8 cellular contexts compared by ENCODE assay signal in the genomic region with DNA sequence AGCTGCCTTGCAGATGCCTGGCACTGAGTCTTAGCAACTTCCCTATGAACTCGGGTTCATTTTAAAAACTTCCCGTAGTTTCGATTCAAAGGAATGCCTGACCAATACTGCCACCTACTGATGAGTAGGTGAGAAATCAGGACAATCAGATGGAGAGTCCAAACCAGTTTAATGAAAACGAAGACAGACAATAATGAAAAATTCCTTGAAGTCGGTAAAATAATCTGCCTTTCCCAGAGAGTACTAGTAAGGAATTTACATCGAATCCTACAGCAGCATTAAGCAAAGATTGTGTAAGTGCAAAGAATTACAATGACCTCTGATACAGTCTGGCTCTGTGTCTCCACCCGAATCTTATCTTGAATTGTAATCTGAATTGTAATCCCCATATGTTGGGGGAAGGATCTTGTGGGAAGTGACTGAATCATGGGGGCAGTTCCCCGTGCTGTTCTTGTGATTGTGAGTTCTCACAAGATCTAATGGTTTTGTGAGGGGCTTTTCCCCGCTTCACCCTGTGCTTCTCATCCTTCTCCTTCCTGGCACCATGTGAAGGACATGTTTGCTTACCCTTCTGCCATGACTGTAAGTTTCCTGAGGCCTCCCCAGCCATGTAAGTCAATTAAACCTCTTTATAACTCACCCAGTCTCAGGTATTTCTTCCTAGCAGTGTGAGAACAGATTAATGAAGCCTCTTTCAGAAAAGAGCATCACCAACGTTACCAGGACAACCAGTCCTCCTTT.
DNase-seq lines count a peak whose midpoint lies in the region; ATAC-seq and TF ChIP-seq lines count a peak whose summit lies in the region.

No MANE protein-coding gene starts in this region.

- TF ChIP-seq CTCF in activated B cell treated with CpG ODN at 0.5 μM for 24 hours (IDR thresholded peaks at IDR 0.05), result no peak

- POLR2A ChIA-PET in activated B cell treated with CpG ODN at 0.5 μM for 24 hours (lab: Charles Lee), result no interaction called here

- H3K4me3 Mint-ChIP-seq in activated B cell treated with CpG ODN at 0.5 μM for 24 hours, result peak overlapping the region; percentile 32

- H3K36me3 Mint-ChIP-seq in activated B cell treated with CpG ODN at 0.5 μM for 24 hours (ENCODE audit: low read depth), result peaks cover 11% of the 10 kb centered on the region

- CTCF ChIA-PET in activated B cell treated with CpG ODN at 0.5 μM for 24 hours (lab: Charles Lee), result interaction anchor here (0.6 kb wide), 1 partner anchor 77 kb away, joined by 4 read pairs; no protein-coding TSS in a partner anchor

- peaks cover 4% of the 10 kb centered on the region for H3K4me1 Mint-ChIP-seq in activated B cell treated with CpG ODN at 0.5 μM for 24 hours

- ATAC-seq in activated B cell treated with CpG ODN at 0.5 μM for 24 hours (ENCODE audit: low read depth) (no peak), Right ventricle myocardium superior (ENCODE audit: poor library complexity) (peak; percentile 87), HG03520 (IDR thresholded peaks at IDR 0.05; ENCODE audit: unreplicated experiment) (no peak), HG02938 (IDR thresholded peaks at IDR 0.05; ENCODE audit: unreplicated experiment) (no peak)

- no peaks in the 10 kb centered on the region for H3K27me3 Mint-ChIP-seq in activated B cell treated with CpG ODN at 0.5 μM for 24 hours

- DNase-seq in GDM1 (lab: John Stamatoyannopoulos, UW) (peak; percentile 27), MV-4-11 (lab: John Stamatoyannopoulos, UW) (peak; percentile 53), activated B cell treated with CpG ODN at 0.5 μM for 24 hours (no peak), Right ventricle myocardium superior (no peak), putamen (ENCODE audit: low spot score) (peak; percentile 12)
- DNase-seq in activated CD8-positive, alpha-beta memory T cell treated with anti-CD3 and anti-CD28 coated beads, Interleukin-2, amount 50 U/mL, for 48 hours, result no peak

- intact Hi-C loops in activated B cell treated with CpG ODN at 0.5 μM for 24 hours (cut with micrococcal nuclease), result loop anchor here (1.0 to 2.0 kb wide), 3 partner anchors 76 to 1839 kb away; no protein-coding TSS in a partner anchor
- intact Hi-C loops in Right ventricle myocardium superior (cut with DNase I), result loop anchor here (5.0 kb wide), 1 partner anchor 78 kb away; no protein-coding TSS in a partner anchor

- peaks cover under 1% of the 10 kb centered on the region for H3K9me3 Mint-ChIP-seq in activated B cell treated with CpG ODN at 0.5 μM for 24 hours

- no peak overlapping the region for H3K27ac Mint-ChIP-seq in activated B cell treated with CpG ODN at 0.5 μM for 24 hours

Comparison
In these comparisons a context has a peak if more than half of its experiments do, and no peak if none do; other contexts are left out.
1. DNase-seq: peak in GDM1 (single experiment), MV-4-11 (single experiment) and putamen (single experiment); none in activated B cell treated with CpG ODN at 0.5 μM for 24 hours (single experiment), Right ventricle myocardium superior (single experiment) and activated CD8-positive, alpha-beta memory T cell treated with anti-CD3 and anti-CD28 coated beads, Interleukin-2, amount 50 U/mL, for 48 hours (single experiment).